ENCODE assay signal across 22 cellular contexts in genomic region chr7:129617178-129617577, GRCh38. TPM values are rescaled to one million over a fixed set of nuclear protein-coding genes. Genes with fewer than 3 reads are reported as not detected.
A peak's percentile ranks its signal among the peaks of the same experiment; 100 is the strongest.
DNase-seq lines count a peak whose midpoint lies in the region; ATAC-seq, FAIRE-seq and TF ChIP-seq lines count a peak whose summit lies in the region.
"Had no signal": no experiment of that assay in that cellular context is flagged by ENCODE, and none has a peak within 500 bp of the region (broad histone marks: within the 10 kb centered on the region; RNA-seq: fewer than 3 reads in every experiment).

No MANE protein-coding gene starts in this region.

- intact Hi-C loops in upper lobe of right lung (cut with DNase I) = no loop called here

- peaks cover 5% of the 10 kb centered on the region for H3K36me3 Mint-ChIP-seq in activated naive CD8-positive, alpha-beta T cell
- peaks cover 9% of the 10 kb centered on the region for H3K36me3 Mint-ChIP-seq in activated naive CD8-positive, alpha-beta T cell treated with anti-CD3 and anti-CD28 coated beads, Interleukin-2, amount 50 U/mL, for 24 hours (ENCODE audit: low read depth)

- H3K27me3 ChIP-seq in keratinocyte (ENCODE audit: control insufficient read depth, extremely low read depth, insufficient read depth, low read length) (no peaks in the 10 kb centered on the region), upper lobe of right lung (no peaks in the 10 kb centered on the region)
- H3K27me3 ChIP-seq: tibial nerve had no signal

- H3K27ac Mint-ChIP-seq in activated naive CD8-positive, alpha-beta T cell = no peak overlapping the region
- no peak overlapping the region for H3K27ac Mint-ChIP-seq in activated naive CD8-positive, alpha-beta T cell treated with anti-CD3 and anti-CD28 coated beads, Interleukin-2, amount 50 U/mL, for 24 hours
- H3K27ac Mint-ChIP-seq: activated CD4-positive, alpha-beta T cell treated with anti-CD3 and anti-CD28 coated beads, Interleukin-2, amount 10 ng/mL, durations not matched to agents 24 days and 14 days had no signal

- no peak overlapping the region for H2AFZ ChIP-seq in keratinocyte (ENCODE audit: control insufficient read depth, low read length)

- no peaks in the 10 kb centered on the region for H3K36me3 ChIP-seq in keratinocyte (ENCODE audit: control insufficient read depth in 2 of 2, extremely low read depth in 1 of 2, insufficient read depth in 2 of 2, low read length in 2 of 2)
- H3K36me3 ChIP-seq in upper lobe of right lung = no peaks in the 10 kb centered on the region
- H3K36me3 ChIP-seq: tibial nerve had no signal

- H3K4me3 ChIP-seq in keratinocyte (ENCODE audit: control insufficient read depth in 2 of 3, extremely low read depth in 1 of 3, insufficient read depth in 2 of 3, low read depth in 1 of 3, low read length in 3 of 3) (no peak overlapping the region), upper lobe of right lung (no peak overlapping the region)
- H3K4me3 ChIP-seq: coronary artery, tibial nerve had no signal

- peaks cover 97% of the 10 kb centered on the region for H3K79me2 ChIP-seq in keratinocyte (ENCODE audit: control insufficient read depth, insufficient read depth, low read length)

- H3K4me1 ChIP-seq in keratinocyte (ENCODE audit: control insufficient read depth, extremely low read depth, insufficient read depth, low read length) (peaks cover 41% of the 10 kb centered on the region), upper lobe of right lung (peaks cover 49% of the 10 kb centered on the region)

- DNase-seq in activated naive CD8-positive, alpha-beta T cell treated with anti-CD3 and anti-CD28 coated beads, Interleukin-2, amount 50 U/mL, for 24 hours = no peak
- DNase-seq in SKM-1 (lab: John Stamatoyannopoulos, UW; ENCODE audit: unreplicated experiment) (peak; percentile 50), keratinocyte (ENCODE audit: low read depth, low spot score) (no peak), upper lobe of right lung (no peak), pons (ENCODE audit: low spot score) (no peak), iPS-NIHi7 (ENCODE audit: extremely low spot score) (no peak)
- DNase-seq: activated CD4-positive, alpha-beta T cell treated with anti-CD3 and anti-CD28 coated beads, Interleukin-2, amount 10 ng/mL, durations not matched to agents 24 days and 14 days; activated CD8-positive, alpha-beta memory T cell treated with anti-CD3 and anti-CD28 coated beads, Interleukin-2, amount 50 U/mL, for 4 hours; activated gamma-delta T cell treated with Interleukin-2 at 50 U/mL for 16 hours; CD8-positive, alpha-beta T cell; DMS79; left cardiac atrium; NCI-H2107; NCI-H524 treated with DMSO at 0.1 percent for 48 hours; stimulated activated naive CD4-positive, alpha-beta T cell treated with Interleukin-2 at 50 U/mL for 16 hours had no signal

- H3K4me3 Mint-ChIP-seq in activated naive CD8-positive, alpha-beta T cell = peak overlapping the region; percentile 36
- H3K4me3 Mint-ChIP-seq in activated naive CD8-positive, alpha-beta T cell treated with anti-CD3 and anti-CD28 coated beads, Interleukin-2, amount 50 U/mL, for 24 hours = no peak overlapping the region
- H3K4me3 Mint-ChIP-seq: activated CD4-positive, alpha-beta T cell treated with anti-CD3 and anti-CD28 coated beads, Interleukin-2, amount 10 ng/mL, durations not matched to agents 24 days and 14 days had no signal

- H3K27ac ChIP-seq in keratinocyte (ENCODE audit: control insufficient read depth, insufficient read depth, low read length) (no peak overlapping the region), upper lobe of right lung (no peak overlapping the region)
- H3K27ac ChIP-seq: coronary artery, tibial nerve had no signal

- TF ChIP-seq CTCF in keratinocyte (optimal IDR thresholded peaks at IDR 0.05 in 1 of 3, IDR thresholded peaks at IDR 0.05 in 1 of 3, conservative IDR thresholded peaks at IDR 0.05 in 1 of 3; ENCODE audit: extremely low read depth in 1 of 3, insufficient read depth in 2 of 3, low read length in 3 of 3) = no peak
- no peak for TF ChIP-seq CTCF in upper lobe of right lung (IDR thresholded peaks at IDR 0.05)

- H4K20me1 ChIP-seq in keratinocyte (ENCODE audit: control insufficient read depth, extremely low read depth, insufficient read depth, low read length) = peaks cover 3% of the 10 kb centered on the region

- no peaks in the 10 kb centered on the region for H3K9me1 ChIP-seq in keratinocyte (ENCODE audit: control insufficient read depth, extremely low read depth, insufficient read depth, low read length)

- H3K4me1 Mint-ChIP-seq in activated naive CD8-positive, alpha-beta T cell (ENCODE audit: low read depth) = peaks cover 79% of the 10 kb centered on the region
- H3K4me1 Mint-ChIP-seq in activated naive CD8-positive, alpha-beta T cell treated with anti-CD3 and anti-CD28 coated beads, Interleukin-2, amount 50 U/mL, for 24 hours = peaks cover 79% of the 10 kb centered on the region

- no peak overlapping the region for H3K9ac ChIP-seq in keratinocyte (ENCODE audit: control insufficient read depth, extremely low read depth, insufficient read depth, low read length)

- dilution Hi-C loops in keratinocyte (cut with MboI; ENCODE audit: extremely low pct_ligation_motif_present, low sequenced_read_pairs) = no loop called here

- H3K4me2 ChIP-seq in keratinocyte (ENCODE audit: control insufficient read depth, extremely low read depth, insufficient read depth, low read depth, low read length) = peak overlapping the region; percentile 6

- no peak for ATAC-seq in activated naive CD8-positive, alpha-beta T cell treated with anti-CD3 and anti-CD28 coated beads, Interleukin-2, amount 50 U/mL, for 24 hours
- ATAC-seq in upper lobe of right lung = peak; percentile 66
- no peak for ATAC-seq in HG02938 (IDR thresholded peaks at IDR 0.05; ENCODE audit: unreplicated experiment)
- ATAC-seq: CD8-positive, alpha-beta T cell; left cardiac atrium; sciatic nerve had no signal

- no peaks in the 10 kb centered on the region for H3K27me3 Mint-ChIP-seq in activated naive CD8-positive, alpha-beta T cell
- H3K27me3 Mint-ChIP-seq in activated naive CD8-positive, alpha-beta T cell treated with anti-CD3 and anti-CD28 coated beads, Interleukin-2, amount 50 U/mL, for 24 hours = no peaks in the 10 kb centered on the region
- H3K27me3 Mint-ChIP-seq: activated CD4-positive, alpha-beta T cell treated with anti-CD3 and anti-CD28 coated beads, Interleukin-2, amount 10 ng/mL, durations not matched to agents 24 days and 14 days had no signal

- H3K9me3 ChIP-seq in keratinocyte (ENCODE audit: control insufficient read depth, low read depth, low read length) = no peaks in the 10 kb centered on the region
- H3K9me3 ChIP-seq in upper lobe of right lung = no peaks in the 10 kb centered on the region
- H3K9me3 ChIP-seq: tibial nerve had no signal

- no peaks in the 10 kb centered on the region for H3K9me3 Mint-ChIP-seq in activated naive CD8-positive, alpha-beta T cell (ENCODE audit: low read depth)
- no peaks in the 10 kb centered on the region for H3K9me3 Mint-ChIP-seq in activated naive CD8-positive, alpha-beta T cell treated with anti-CD3 and anti-CD28 coated beads, Interleukin-2, amount 50 U/mL, for 24 hours
- H3K9me3 Mint-ChIP-seq: activated CD4-positive, alpha-beta T cell treated with anti-CD3 and anti-CD28 coated beads, Interleukin-2, amount 10 ng/mL, durations not matched to agents 24 days and 14 days; CD8-positive, alpha-beta T cell had no signal

- FAIRE-seq in keratinocyte (lab: Jason Lieb, UNC) = no peak
- FAIRE-seq: astrocyte, H54 had no signal

RNA-seq across cellular contexts. Expression of gene NRF1, which starts 5.7 kb away (rescaled TPM):
- polyA plus RNA-seq in keratinocyte = 9.2 to 12.6 TPM (median 10.4 TPM) in 3 replicates
- 3.1 TPM for polyA plus RNA-seq in keratinocyte (2011; ENCODE audit: low read depth)
- 6.7 and 7.0 TPM in 2 replicates for polyA plus RNA-seq in keratinocyte (2011; cell fraction: cytosol; rRNA removed)
- polyA plus RNA-seq in keratinocyte (2011; cell fraction: nucleus; rRNA removed) = 20.3 and 25.7 TPM in 2 replicates
- polyA plus RNA-seq in keratinocyte (2012; ENCODE audit: low replicate concordance) = 7.1 and 8.3 TPM in 2 replicates
- polyA minus RNA-seq in keratinocyte = 17.2 to 28.9 TPM (median 22.8 TPM) in 3 replicates
- polyA minus RNA-seq in keratinocyte (2011; cell fraction: cytosol; rRNA and poly(A)+ RNA removed) = 9.0 TPM
- polyA minus RNA-seq in keratinocyte (2011; cell fraction: nucleus; rRNA and poly(A)+ RNA removed) = 12.3 and 29.0 TPM in 2 replicates
- 19.3 TPM for total RNA-seq in upper lobe of right lung
